Comparison of ENCODE assay signal across 8 cellular contexts in the genomic region with DNA sequence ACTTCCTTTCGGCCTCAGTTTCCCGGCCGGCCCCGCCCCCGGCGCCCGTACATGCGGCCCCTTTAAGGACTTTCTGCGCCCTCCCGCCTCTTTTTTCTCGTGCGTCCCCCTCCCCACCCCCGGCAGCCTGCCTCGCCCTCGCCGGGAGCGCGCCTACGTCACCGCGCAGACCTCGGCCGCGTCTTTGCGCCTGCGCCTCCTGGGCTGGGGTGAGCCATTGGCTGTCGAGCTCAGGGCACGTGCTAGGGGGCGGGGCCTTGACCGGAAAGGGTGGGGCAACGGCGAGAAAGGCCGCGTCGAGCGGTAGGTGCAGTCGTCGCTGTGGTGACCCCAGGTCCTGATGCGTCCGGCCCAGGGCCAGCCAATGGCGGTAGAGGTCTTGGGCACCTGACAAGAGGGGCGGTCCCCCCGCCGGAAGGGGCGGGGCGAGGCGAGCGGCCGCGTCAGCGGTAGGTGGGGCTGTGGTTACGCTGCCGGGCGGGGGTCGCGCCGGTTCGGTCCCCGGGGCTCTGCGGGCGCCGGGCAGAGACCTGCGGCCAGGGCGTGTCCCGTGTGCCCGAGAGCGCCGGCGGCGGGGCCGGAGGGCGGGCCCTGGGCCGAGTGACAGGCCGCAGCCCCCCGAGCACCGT. TPM values are rescaled to one million over a fixed set of nuclear protein-coding genes. Genes with fewer than 3 reads are reported as not detected.
DNase-seq lines count a peak whose midpoint lies in the region; ATAC-seq and TF ChIP-seq lines count a peak whose summit lies in the region.

Gene UVSSA (plus strand): TSS at position 428 of the 629 bp plus-strand sequence. CDS start 884 bp downstream, outside the sequence.

- TF ChIP-seq CTCF in activated B cell treated with CpG ODN at 0.5 μM for 24 hours (IDR thresholded peaks at IDR 0.05) (no peak), spleen (IDR thresholded peaks at IDR 0.05 in 8 of 11, conservative IDR thresholded peaks at IDR 0.05 in 3 of 11) (no peak)

- H3K36me3 ChIP-seq in spleen, result peaks cover 0 to 23% (median 5%) of the 10 kb centered on the region in 6 donors

- peaks cover 33% of the 10 kb centered on the region for H3K4me1 Mint-ChIP-seq in activated B cell treated with CpG ODN at 0.5 μM for 24 hours

- POLR2A ChIA-PET in activated B cell treated with CpG ODN at 0.5 μM for 24 hours (lab: Charles Lee), result interaction anchor here (0.6 to 3.9 kb wide), 14 partner anchors 57 to 662 kb away, joined by 3 to 82 read pairs (median 4); partner anchors contain the start of genes CTBP1, MAEA, NELFA and SLBP

- H3K9me3 Mint-ChIP-seq in activated B cell treated with CpG ODN at 0.5 μM for 24 hours, result no peaks in the 10 kb centered on the region

- peaks cover 12% of the 10 kb centered on the region for H3K36me3 Mint-ChIP-seq in activated B cell treated with CpG ODN at 0.5 μM for 24 hours (ENCODE audit: low read depth)

- ATAC-seq in HG03196 (IDR thresholded peaks at IDR 0.05; ENCODE audit: unreplicated experiment), result peak; percentile 92
- ATAC-seq in activated B cell treated with CpG ODN at 0.5 μM for 24 hours (ENCODE audit: low read depth), result peak; percentile 91

- H3K27ac ChIP-seq in caudate nucleus (ENCODE audit: low read depth, low read length), result peak within 1 kb of the TSS; percentile 89
- peak within 1 kb of the TSS; percentile 97 to 100 (median 98) for H3K27ac ChIP-seq in spleen

- peak within 1 kb of the TSS; percentile 87 to 98 (median 92) for H3K4me3 ChIP-seq in spleen

- WGBS in spleen, 5 donors, result 0 to 2% (median 1%) methylated on average over 32 to 76 of the region's 76 CpGs

- H3K4me3 Mint-ChIP-seq in activated B cell treated with CpG ODN at 0.5 μM for 24 hours, result peak within 1 kb of the TSS; percentile 90

- H3K27me3 ChIP-seq in spleen (replicated peaks in 1 of 7), result no peaks in the 10 kb centered on the region

- TF ChIP-seq POLR2A in GM18951 (IDR thresholded peaks at IDR 0.05; ENCODE audit: extremely low read depth, insufficient read depth, insufficient read length) (peak; percentile 76), spleen (IDR thresholded peaks at IDR 0.05) (peak in 2 of 3 donors; percentile 60)

- peaks cover 17 to 65% (median 34%) of the 10 kb centered on the region in 6 donors for H3K4me1 ChIP-seq in spleen

- DNase-seq in AG08395 (ENCODE audit: low spot score) (peak; percentile 100), NCI-H345 (lab: John Stamatoyannopoulos, UW) (peak; percentile 97), activated B cell treated with CpG ODN at 0.5 μM for 24 hours (peak; percentile 100), caudate nucleus (lab: John Stamatoyannopoulos, UW) (peak; percentile 93 to 100 (median 100)), inferior parietal cortex (ENCODE audit: extremely low spot score) (peak; percentile 99), spleen (peak; percentile 100)

- in situ Hi-C loops in GM18951 (cut with MboI; ENCODE audit: low sequenced_read_pairs, unreplicated experiment), result no loop called here

- H3K9me3 ChIP-seq in spleen, result no peaks in the 10 kb centered on the region

- intact Hi-C loops in activated B cell treated with CpG ODN at 0.5 μM for 24 hours (cut with micrococcal nuclease) (loop anchor here (1.0 to 10.0 kb wide), 12 partner anchors 40 to 872 kb away; partner anchors contain the start of genes FGFRL1, GAK, LETM1 and MAEA), spleen (cut with DNase I; ENCODE audit: low total_unique reads) (loop anchor here (2.0 to 10.0 kb wide), 2 partner anchors 52 to 98 kb away; partner anchors contain the start of gene CTBP1)

- CTCF ChIA-PET in activated B cell treated with CpG ODN at 0.5 μM for 24 hours (lab: Charles Lee), result interaction anchor here (0.9 to 2.9 kb wide), 4 partner anchors 9 to 216 kb away, joined by 3 to 16 read pairs (median 4); no protein-coding TSS in a partner anchor

- no peaks in the 10 kb centered on the region for H3K27me3 Mint-ChIP-seq in activated B cell treated with CpG ODN at 0.5 μM for 24 hours

- peak within 1 kb of the TSS; percentile 84 for H3K27ac Mint-ChIP-seq in activated B cell treated with CpG ODN at 0.5 μM for 24 hours

RNA-seq across cellular contexts. Expression of gene UVSSA, which starts in this region (rescaled TPM):
- total RNA-seq in activated B cell treated with CpG ODN at 0.5 μM for 24 hours (31.7 and 35.2 TPM in 2 replicates), spleen (10 to 100 TPM; 23.9 to 54.0 (median 37.1) TPM)
- 10 to 100 TPM in 2 of 3 donors, 1 to 10 TPM in 1; 3.0 to 15.5 (median 10.3) TPM for polyA plus RNA-seq in spleen

Comparison
In these comparisons a context has a peak if more than half of its experiments do, and no peak if none do; other contexts are left out.
1. Peak in every context shown above with its lines: DNase-seq, ATAC-seq, H3K4me3 ChIP-seq and H3K27ac ChIP-seq.